ENCODE assay signal across 24 cellular contexts in the genomic region with DNA sequence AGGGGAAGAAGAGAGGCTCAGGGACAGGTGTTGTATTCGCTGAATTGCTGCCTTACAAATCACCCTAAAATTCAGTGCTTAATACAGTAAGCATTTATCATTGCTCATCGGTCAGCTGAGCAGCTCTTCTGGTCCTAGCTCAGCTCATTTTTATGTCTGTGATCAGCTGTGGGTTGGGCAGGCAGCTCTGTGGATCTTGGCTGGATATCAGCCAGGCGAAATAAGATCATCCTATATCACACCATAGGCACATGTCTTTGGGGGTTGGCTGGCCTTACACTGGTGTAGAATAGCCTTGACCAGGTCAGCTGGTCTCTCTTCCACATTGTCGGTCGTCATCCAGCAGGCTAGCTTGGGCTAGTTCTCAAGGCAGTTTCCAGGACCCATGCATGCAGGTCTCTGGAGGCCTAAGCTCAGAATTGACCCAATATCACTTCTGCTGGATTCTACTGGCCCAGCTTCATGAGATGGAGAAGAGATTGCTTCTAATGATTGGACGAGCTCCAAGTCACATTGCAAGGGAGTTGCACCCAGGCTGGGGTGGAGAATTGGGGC.
DNase-seq lines count a peak whose midpoint lies in the region; ATAC-seq and TF ChIP-seq lines count a peak whose summit lies in the region.
"Had no signal": no experiment of that assay in that cellular context is flagged by ENCODE, and none has a peak within 500 bp of the region (broad histone marks: within the 10 kb centered on the region; RNA-seq: fewer than 3 reads in every experiment).

No MANE protein-coding gene starts in this region.

- H3K27me3 Mint-ChIP-seq in chondrocyte (ENCODE audit: low read depth) (no peaks in the 10 kb centered on the region), endodermal cell (ENCODE audit: insufficient read depth) (peaks cover 11% of the 10 kb centered on the region)

- H4K91ac ChIP-seq in IMR-90 (ENCODE audit: insufficient read depth, low read depth, low read length), result no peak overlapping the region

- H3K4me1 ChIP-seq in IMR-90 (ENCODE audit: control insufficient read depth, insufficient read depth, low read length) (peaks cover 15% of the 10 kb centered on the region), endodermal cell (ENCODE audit: control insufficient read depth, insufficient read depth, low read length) (peaks cover 7% of the 10 kb centered on the region)
- H3K4me1 ChIP-seq: A549 had no signal

- intact Hi-C loops in IMR-90 (cut with micrococcal nuclease), result no loop called here

- H3K23ac ChIP-seq in IMR-90 (ENCODE audit: low read depth, low read length), result no peak overlapping the region

- H3K9me3 Mint-ChIP-seq in chondrocyte (ENCODE audit: low read depth), result no peaks in the 10 kb centered on the region
- no peaks in the 10 kb centered on the region for H3K9me3 Mint-ChIP-seq in endodermal cell
- H3K9me3 Mint-ChIP-seq: CD14-positive monocyte; CD4-positive, alpha-beta T cell had no signal

- no peak overlapping the region for H2BK120ac ChIP-seq in IMR-90 (ENCODE audit: low read depth, low read length)

- H3K27ac ChIP-seq in IMR-90 (ENCODE audit: insufficient read depth, low read length) (no peak overlapping the region), endodermal cell (ENCODE audit: low read depth, low read length) (no peak overlapping the region)
- H3K27ac ChIP-seq: A549; BLaER1 treated with 17β-estradiol and CSF1 and Interleukin-3, amounts not matched to agents 10 nM and 100 nM; GM23248 had no signal

- H3K14ac ChIP-seq in IMR-90 (replicated peaks; ENCODE audit: low read depth, low read length), result no peak overlapping the region

- no peak overlapping the region for H2BK5ac ChIP-seq in IMR-90 (ENCODE audit: low read depth, low read length, poor library complexity, severe bottlenecking)

- H3K27ac Mint-ChIP-seq in chondrocyte (ENCODE audit: unreplicated experiment) (peak overlapping the region; percentile 24), endodermal cell (no peak overlapping the region)
- H3K27ac Mint-ChIP-seq: CD14-positive monocyte; CD4-positive, alpha-beta T cell; CD8-positive, alpha-beta memory T cell had no signal

- H3K4me1 Mint-ChIP-seq in chondrocyte (ENCODE audit: low read depth) (peaks cover 59% of the 10 kb centered on the region), endodermal cell (peaks cover 8% of the 10 kb centered on the region)
- H3K4me1 Mint-ChIP-seq: CD8-positive, alpha-beta memory T cell had no signal

- H3K36me3 Mint-ChIP-seq in chondrocyte (ENCODE audit: low read depth), result peaks cover 20% of the 10 kb centered on the region
- peaks cover 21% of the 10 kb centered on the region for H3K36me3 Mint-ChIP-seq in endodermal cell (ENCODE audit: low read depth)
- H3K36me3 Mint-ChIP-seq: CD8-positive, alpha-beta memory T cell had no signal

- no peak overlapping the region for H3K56ac ChIP-seq in IMR-90 (ENCODE audit: extremely low read depth, insufficient read depth, low read length)

- no TSS peak for BruUV-seq in IMR-90 (replicated peaks; lab: Mats Ljungman, UMichigan)

- no peak overlapping the region for H2BK20ac ChIP-seq in IMR-90 (ENCODE audit: low read depth, low read length)

- H3K36me3 ChIP-seq in IMR-90 (ENCODE audit: control insufficient read depth, insufficient read depth, low read length), result peaks cover 5% of the 10 kb centered on the region; the same call in 1 of the 2 replicates
- peaks cover 8% of the 10 kb centered on the region for H3K36me3 ChIP-seq in endodermal cell (ENCODE audit: control insufficient read depth, insufficient read depth, low read length)
- H3K36me3 ChIP-seq: BLaER1 treated with 17β-estradiol and CSF1 and Interleukin-3, amounts not matched to agents 10 nM and 100 nM had no signal

- in situ Hi-C loops in IMR-90 (cut with MboI; ENCODE audit: low sequenced_read_pairs), result no loop called here

- H3K27me3 ChIP-seq in IMR-90 (ENCODE audit: control insufficient read depth, insufficient read depth, low read length) (no peaks in the 10 kb centered on the region), endodermal cell (ENCODE audit: control insufficient read depth, insufficient read depth, low read length, poor library complexity, severe bottlenecking) (no peaks in the 10 kb centered on the region)
- H3K27me3 ChIP-seq: BE2C; BLaER1 treated with 17β-estradiol and CSF1 and Interleukin-3, amounts not matched to agents 10 nM and 100 nM had no signal

- DNase-seq in IMR-90, result no peak
- no peak for DNase-seq in chondrocyte (ENCODE audit: low spot score)
- peak; percentile 19 for DNase-seq in endodermal cell
- DNase-seq in fibroblast of the conjunctiva (ENCODE audit: low read depth), result peak; percentile 40
- DNase-seq in DMS153 (lab: John Stamatoyannopoulos, UW), result no peak
- DNase-seq in NCI-H1048 (lab: John Stamatoyannopoulos, UW), result no peak
- DNase-seq: 8988T; ACHN; AML-193; BE2C; CD4-positive, alpha-beta T cell; CD8-positive, alpha-beta memory T cell; DMS 273 treated with DMSO at 0.1 percent for 48 hours; DMS53; DMS79 treated with DMSO at 0.1 percent for 48 hours; GF-D8; GM23248; H7; HCEC 1CT had no signal

- no peak overlapping the region for H2AK9ac ChIP-seq in IMR-90 (replicated peaks; ENCODE audit: low read depth, low read length, poor library complexity)

- POLR2A ChIA-PET in IMR-90 (lab: Charles Lee; ENCODE audit: unreplicated experiment), result no interaction called here

- H4K8ac ChIP-seq in IMR-90 (ENCODE audit: low read depth in 2 of 2, low read length in 2 of 2), result no peak overlapping the region

- no peak overlapping the region for H3K18ac ChIP-seq in IMR-90 (ENCODE audit: low read depth, low read length)

- WGBS in IMR-90 (ENCODE audit: extremely low coverage in 2 of 2, insufficient read length in 1 of 2), 2 experiments, result 94% methylated on average over 3 of the region's 6 CpGs; no CpG with 5 or more reads in 1 of the 2 experiments
- 87 to 88% methylated on average over 5 to 6 of the region's 6 CpGs for WGBS in endodermal cell (ENCODE audit: insufficient coverage in 1 of 2, insufficient read length in 1 of 2), 2 experiments

- no peak overlapping the region for H3K4me3 Mint-ChIP-seq in chondrocyte (ENCODE audit: unreplicated experiment)
- no peak overlapping the region for H3K4me3 Mint-ChIP-seq in endodermal cell
- H3K4me3 Mint-ChIP-seq: CD14-positive monocyte; CD4-positive, alpha-beta T cell; CD8-positive, alpha-beta memory T cell had no signal

- H3K9ac ChIP-seq in IMR-90 (ENCODE audit: low read depth, low read length), result no peak overlapping the region
- no peak overlapping the region for H3K9ac ChIP-seq in endodermal cell (ENCODE audit: extremely low read depth, low read length, poor library complexity, severe bottlenecking)
- H3K9ac ChIP-seq: BLaER1 treated with 17β-estradiol and CSF1 and Interleukin-3, amounts not matched to agents 10 nM and 100 nM; GM23248 had no signal

- no peak for ATAC-seq in IMR-90 (ENCODE audit: low read depth)
- no peak for ATAC-seq in GM21529 (IDR thresholded peaks at IDR 0.05; ENCODE audit: unreplicated experiment)
- ATAC-seq in HG02642 (IDR thresholded peaks at IDR 0.05; ENCODE audit: poor library complexity, unreplicated experiment), result no peak
- ATAC-seq: A549 had no signal

- H4K5ac ChIP-seq in IMR-90 (ENCODE audit: low read depth, low read length), result no peak overlapping the region

- no peak for TF ChIP-seq POLR2A in IMR-90 (IDR thresholded peaks at IDR 0.05; ENCODE audit: low read depth, low read length)

- H3K9me1 ChIP-seq in IMR-90 (ENCODE audit: insufficient read depth, low read length), result peaks cover 4% of the 10 kb centered on the region

- 0 out of 2 replicates have a peak overlapping the region, but pooled peaks have one; percentile 10 for H3K4ac ChIP-seq in IMR-90 (ENCODE audit: low read depth, low read length)

- no peaks in the 10 kb centered on the region for H4K20me1 ChIP-seq in IMR-90 (ENCODE audit: insufficient read depth, low read length)
- H4K20me1 ChIP-seq: BLaER1 treated with 17β-estradiol and CSF1 and Interleukin-3, amounts not matched to agents 10 nM and 100 nM had no signal

- no peaks in the 10 kb centered on the region for H3K79me1 ChIP-seq in IMR-90 (ENCODE audit: low read depth in 1 of 2, low read length in 2 of 2)

- CTCF ChIA-PET in IMR-90 (lab: Yijun Ruan, JAX), result interaction anchor here (0.5 kb wide), 1 partner anchor 70 kb away, joined by 12 read pairs; no protein-coding TSS in a partner anchor

- no peak overlapping the region for H2AFZ ChIP-seq in IMR-90 (replicated peaks; ENCODE audit: low read length, poor library complexity)
- H2AFZ ChIP-seq: GM23248 had no signal

- no peak overlapping the region for H2BK15ac ChIP-seq in IMR-90 (ENCODE audit: low read depth, low read length)

- no peak overlapping the region for H3K4me2 ChIP-seq in IMR-90 (ENCODE audit: low read depth, low read length)
- H3K4me2 ChIP-seq: A549; BLaER1 treated with 17β-estradiol and CSF1 and Interleukin-3, amounts not matched to agents 10 nM and 100 nM had no signal

- H2AK5ac ChIP-seq in IMR-90 (ENCODE audit: low read depth, low read length), result no peak overlapping the region

- no peak overlapping the region for H3K4me3 ChIP-seq in IMR-90 (ENCODE audit: insufficient read depth, low read depth, low read length)
- no peak overlapping the region for H3K4me3 ChIP-seq in endodermal cell (ENCODE audit: low read length)
- H3K4me3 ChIP-seq: A549; BLaER1 treated with 17β-estradiol and CSF1 and Interleukin-3, amounts not matched to agents 10 nM and 100 nM; GM23248 had no signal

- TF ChIP-seq CTCF in IMR-90 (conservative IDR thresholded peaks at IDR 0.05; ENCODE audit: low read depth, low read length), result no peak
- TF ChIP-seq CTCF in chondrocyte (IDR thresholded peaks at IDR 0.05), result no peak
- no peak for TF ChIP-seq CTCF in endodermal cell (conservative IDR thresholded peaks at IDR 0.05)

- H3K9me3 ChIP-seq in IMR-90 (ENCODE audit: control insufficient read depth, insufficient read depth, low read length), result no peaks in the 10 kb centered on the region
- H3K9me3 ChIP-seq in endodermal cell (ENCODE audit: control insufficient read depth, low read length), result no peaks in the 10 kb centered on the region
- H3K9me3 ChIP-seq: A549, BE2C had no signal

- TF ChIP-seq RAD21 in IMR-90 (IDR thresholded peaks at IDR 0.05; ENCODE audit: low read length), result no peak

- dilution Hi-C loops in IMR-90 (cut with HindIII; ENCODE audit: low sequenced_read_pairs, unreplicated experiment), result no loop called here

TF ChIP-seq in IMR-90, 13 proteins besides CTCF, POLR2A, EP300 and RAD21 (continues in another document):
- TF ChIP-seq MAZ (IDR thresholded peaks at IDR 0.05; ENCODE audit: borderline replicate concordance, low read depth, low read length) (no peak), CHD1 (IDR thresholded peaks at IDR 0.05; ENCODE audit: low read depth, low read length) (no peak), SMC3 (IDR thresholded peaks at IDR 0.05; ENCODE audit: low read depth, low read length) (no peak)
- TF ChIP-seq, protein P1, sequence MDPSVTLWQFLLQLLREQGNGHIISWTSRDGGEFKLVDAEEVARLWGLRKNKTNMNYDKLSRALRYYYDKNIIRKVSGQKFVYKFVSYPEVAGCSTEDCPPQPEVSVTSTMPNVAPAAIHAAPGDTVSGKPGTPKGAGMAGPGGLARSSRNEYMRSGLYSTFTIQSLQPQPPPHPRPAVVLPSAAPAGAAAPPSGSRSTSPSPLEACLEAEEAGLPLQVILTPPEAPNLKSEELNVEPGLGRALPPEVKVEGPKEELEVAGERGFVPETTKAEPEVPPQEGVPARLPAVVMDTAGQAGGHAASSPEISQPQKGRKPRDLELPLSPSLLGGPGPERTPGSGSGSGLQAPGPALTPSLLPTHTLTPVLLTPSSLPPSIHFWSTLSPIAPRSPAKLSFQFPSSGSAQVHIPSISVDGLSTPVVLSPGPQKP (IDR thresholded peaks at IDR 0.05; ENCODE audit: borderline replicate concordance, low read depth, low read length), result no peak

Comparison
In these comparisons a context has a peak if more than half of its experiments do, and no peak if none do; other contexts are left out.
1. DNase-seq: peak in endodermal cell (single experiment) and fibroblast of the conjunctiva (single experiment); none in IMR-90 (single experiment), chondrocyte (single experiment), DMS153 (single experiment) and NCI-H1048 (single experiment).